Comparison of ENCODE assay signal across 22 cellular contexts in genomic region chr4:5444918-5445517, GRCh38.
A peak's percentile ranks its signal among the peaks of the same experiment; 100 is the strongest.
DNase-seq lines count a peak whose midpoint lies in the region; ATAC-seq and TF ChIP-seq lines count a peak whose summit lies in the region.
"Had no signal": no experiment of that assay in that cellular context is flagged by ENCODE, and none has a peak within 500 bp of the region (broad histone marks: within the 10 kb centered on the region; RNA-seq: fewer than 3 reads in every experiment).

No MANE protein-coding gene starts in this region.

- DNase-seq in GM23338 (ENCODE audit: low spot score) (no peak), RPMI7951 (ENCODE audit: low read depth) (peak; percentile 57), spleen (peak; percentile 41), transverse colon (no peak), NCI-H2227 treated with DMSO at 0.1 percent for 48 hours (lab: John Stamatoyannopoulos, UW) (no peak), SK-N-SH (no peak)
- DNase-seq: AML-193; CD4-positive, alpha-beta T cell; GM23248; HCEC 1CT; Karpas-422; NCI-H1092 treated with DMSO at 0.1 percent for 48 hours; NCI-H1436; NCI-H187; NCI-H2171 treated with DMSO at 0.1 percent for 48 hours; NCI-H524; NCI-H748 treated with DMSO at 0.1 percent for 48 hours had no signal

- H3K27ac ChIP-seq in GM23338 (ENCODE audit: low read depth) (no peak overlapping the region), spleen (no peak overlapping the region), transverse colon (no peak overlapping the region), SK-N-SH (ENCODE audit: low read depth in 2 of 2, low read length in 1 of 2) (no peak overlapping the region)
- H3K27ac ChIP-seq: A549; BLaER1 treated with 17β-estradiol and CSF1 and Interleukin-3, amounts not matched to agents 10 nM and 100 nM; GM23248; SJSA1 had no signal

- H3K4me2 ChIP-seq in GM23338: 0 out of 2 replicates have a peak overlapping the region, but pooled peaks have one; percentile 8
- H3K4me2 ChIP-seq in SK-N-SH: no peak overlapping the region
- H3K4me2 ChIP-seq: A549; BLaER1 treated with 17β-estradiol and CSF1 and Interleukin-3, amounts not matched to agents 10 nM and 100 nM had no signal

- H3K4me3 Mint-ChIP-seq in GM23338: no peak overlapping the region
- H3K4me3 Mint-ChIP-seq: CD4-positive, alpha-beta T cell had no signal

- H3K9me3 Mint-ChIP-seq in GM23338: peaks cover 13% of the 10 kb centered on the region; the same call in 2 of the 3 replicates
- H3K9me3 Mint-ChIP-seq: CD4-positive, alpha-beta T cell had no signal

- H3K36me3 ChIP-seq in GM23338 (ENCODE audit: insufficient read depth) (no peaks in the 10 kb centered on the region), iPS-15b (ENCODE audit: control insufficient read depth, insufficient read depth, low read length) (no peaks in the 10 kb centered on the region), spleen (no peaks in the 10 kb centered on the region), transverse colon (no peaks in the 10 kb centered on the region), SK-N-SH (replicated peaks in 1 of 2; ENCODE audit: control insufficient read depth in 1 of 2, insufficient read depth in 2 of 2, low read length in 1 of 2) (no peaks in the 10 kb centered on the region)
- H3K36me3 ChIP-seq: BLaER1 treated with 17β-estradiol and CSF1 and Interleukin-3, amounts not matched to agents 10 nM and 100 nM; SJSA1 had no signal

- H3K9me3 ChIP-seq in iPS-15b (ENCODE audit: control insufficient read depth, insufficient read depth, low read length) (no peaks in the 10 kb centered on the region), spleen (no peaks in the 10 kb centered on the region), transverse colon (no peaks in the 10 kb centered on the region), SK-N-SH (no peaks in the 10 kb centered on the region)
- H3K9me3 ChIP-seq: A549; BLaER1 treated with 17β-estradiol and CSF1 and Interleukin-3, amounts not matched to agents 10 nM and 100 nM; SJSA1 had no signal

- in situ Hi-C loops in transverse colon (cut with MboI; ENCODE audit: low pct_ligation_motif_present in 1 of 4, low pct_unique_long_range_greater_than_20kb in 1 of 4, low sequenced_read_pairs in 3 of 4): no loop called here

- H3K4me1 ChIP-seq in GM23338 (ENCODE audit: insufficient read depth): peaks cover 3% of the 10 kb centered on the region; the same call in 1 of the 2 replicates
- H3K4me1 ChIP-seq in iPS-15b (ENCODE audit: control insufficient read depth, insufficient read depth, low read length): peaks cover 3% of the 10 kb centered on the region
- H3K4me1 ChIP-seq in spleen: no peaks in the 10 kb centered on the region
- no peaks in the 10 kb centered on the region for H3K4me1 ChIP-seq in transverse colon
- H3K4me1 ChIP-seq in SK-N-SH (ENCODE audit: control insufficient read depth in 1 of 2, insufficient read depth in 2 of 2, low read depth in 1 of 2, low read length in 1 of 2): no peaks in the 10 kb centered on the region; a peak in 1 of 4 replicates
- H3K4me1 ChIP-seq: A549, SJSA1 had no signal

- H3K9ac ChIP-seq in iPS-15b (ENCODE audit: low read depth, low read length) (no peak overlapping the region), SK-N-SH (no peak overlapping the region)
- H3K9ac ChIP-seq: BLaER1 treated with 17β-estradiol and CSF1 and Interleukin-3, amounts not matched to agents 10 nM and 100 nM; GM23248 had no signal

- peaks cover 2% of the 10 kb centered on the region for H3K27me3 Mint-ChIP-seq in GM23338 (ENCODE audit: insufficient read depth, low read depth, poor library complexity)
- H3K27me3 Mint-ChIP-seq: CD4-positive, alpha-beta T cell had no signal

- ATAC-seq in GM23338: no peak
- ATAC-seq: A549, Right ventricle myocardium inferior had no signal

- H4K20me1 ChIP-seq in GM23338 (replicated peaks; ENCODE audit: insufficient read depth): no peaks in the 10 kb centered on the region
- no peaks in the 10 kb centered on the region for H4K20me1 ChIP-seq in SK-N-SH (ENCODE audit: insufficient read depth)
- H4K20me1 ChIP-seq: BLaER1 treated with 17β-estradiol and CSF1 and Interleukin-3, amounts not matched to agents 10 nM and 100 nM had no signal

- no peak overlapping the region for H3K27ac Mint-ChIP-seq in GM23338
- H3K27ac Mint-ChIP-seq: CD4-positive, alpha-beta T cell had no signal

- H3K79me2 ChIP-seq in GM23338 (replicated peaks; ENCODE audit: insufficient read depth) (no peaks in the 10 kb centered on the region), SK-N-SH (ENCODE audit: insufficient read depth) (no peaks in the 10 kb centered on the region)

- H3K36me3 Mint-ChIP-seq in GM23338 (ENCODE audit: low read depth): peaks cover 3% of the 10 kb centered on the region; the same call in 1 of the 3 replicates

- TF ChIP-seq EP300 in transverse colon (IDR thresholded peaks at IDR 0.05; ENCODE audit: low read depth): no peak
- no peak for TF ChIP-seq EP300 in SK-N-SH (IDR thresholded peaks at IDR 0.05; ENCODE audit: borderline replicate concordance in 1 of 2, low read depth in 1 of 2, low read length in 1 of 2)

- intact Hi-C loops in spleen (cut with DNase I; ENCODE audit: low total_unique reads) (no loop called here), transverse colon (cut with DNase I; ENCODE audit: low total_unique reads) (no loop called here)

- POLR2A ChIA-PET in SK-N-SH (lab: Yijun Ruan, JAX): no interaction called here

- H3F3A ChIP-seq in GM23338 (replicated peaks; ENCODE audit: low read depth): no peaks in the 10 kb centered on the region
- no peaks in the 10 kb centered on the region for H3F3A ChIP-seq in SK-N-SH (replicated peaks; ENCODE audit: insufficient read depth)

- 84 to 92% (median 88%) methylated on average over 10 of the region's 10 CpGs for WGBS in spleen, 5 donors
- WGBS in transverse colon (ENCODE audit: low coverage in 1 of 2), 2 donors: 83 to 91% methylated on average over 4 to 10 of the region's 10 CpGs
- WGBS in SK-N-SH (ENCODE audit: low lambda C conversion rate): 14% methylated on average over 10 of the region's 10 CpGs

- peak overlapping the region; percentile 78; the same call in 1 of the 2 replicates for H2AFZ ChIP-seq in GM23338
- H2AFZ ChIP-seq in SK-N-SH (ENCODE audit: low read depth): no peak overlapping the region
- H2AFZ ChIP-seq: GM23248 had no signal

- no peak for TF ChIP-seq RAD21 in SK-N-SH (IDR thresholded peaks at IDR 0.05; ENCODE audit: low read length)

- H3K27me3 ChIP-seq in GM23338 (ENCODE audit: insufficient read depth) (no peaks in the 10 kb centered on the region), iPS-15b (ENCODE audit: control insufficient read depth, insufficient read depth, low read length) (no peaks in the 10 kb centered on the region), spleen (replicated peaks in 1 of 7) (no peaks in the 10 kb centered on the region), transverse colon (no peaks in the 10 kb centered on the region), SK-N-SH (ENCODE audit: insufficient read depth) (no peaks in the 10 kb centered on the region)
- H3K27me3 ChIP-seq: BLaER1 treated with 17β-estradiol and CSF1 and Interleukin-3, amounts not matched to agents 10 nM and 100 nM; SJSA1 had no signal

- no peak overlapping the region for H3K4me3 ChIP-seq in GM23338
- peak overlapping the region; percentile 26 for H3K4me3 ChIP-seq in iPS-15b (ENCODE audit: low read depth, low read length)
- no peak overlapping the region for H3K4me3 ChIP-seq in spleen
- H3K4me3 ChIP-seq in transverse colon: no peak overlapping the region
- H3K4me3 ChIP-seq in SK-N-SH (ENCODE audit: low read depth in 2 of 2, low read length in 1 of 2): no peak overlapping the region
- H3K4me3 ChIP-seq: A549; BLaER1 treated with 17β-estradiol and CSF1 and Interleukin-3, amounts not matched to agents 10 nM and 100 nM; GM23248; SJSA1 had no signal

- TF ChIP-seq POLR2A in spleen (IDR thresholded peaks at IDR 0.05) (no peak), transverse colon (IDR thresholded peaks at IDR 0.05) (no peak)

- H3K9me2 ChIP-seq in GM23338 (ENCODE audit: insufficient read depth) (no peaks in the 10 kb centered on the region), SK-N-SH (no peaks in the 10 kb centered on the region)

- TF ChIP-seq CTCF in GM23338 (conservative IDR thresholded peaks at IDR 0.05; ENCODE audit: low read depth in 2 of 2) (no peak), spleen (IDR thresholded peaks at IDR 0.05 in 8 of 11, conservative IDR thresholded peaks at IDR 0.05 in 3 of 11) (no peak), transverse colon (IDR thresholded peaks at IDR 0.05) (no peak), SK-N-SH (IDR thresholded peaks at IDR 0.05) (no peak)

- peaks cover 4% of the 10 kb centered on the region for H3K4me1 Mint-ChIP-seq in GM23338

- CTCF ChIA-PET in SK-N-SH (lab: Yijun Ruan, JAX): interaction anchor here (0.6 to 2.1 kb wide), 3 partner anchors 14 to 901 kb away, joined by 4 to 9 read pairs (median 4); no protein-coding TSS in a partner anchor

TF ChIP-seq in SK-N-SH, 30 proteins besides CTCF, POLR2A, EP300 and RAD21:
- TF ChIP-seq USF1 (IDR thresholded peaks at IDR 0.05; ENCODE audit: borderline replicate concordance, low read depth): no peak

Comparison
In these comparisons a context has a peak if more than half of its experiments do, and no peak if none do; other contexts are left out.
1. DNase-seq: peak in RPMI7951 (single experiment) and spleen (single experiment); none in GM23338 (single experiment), transverse colon (single experiment), NCI-H2227 treated with DMSO at 0.1 percent for 48 hours (single experiment) and SK-N-SH (single experiment).